23 cellular contexts compared by ENCODE assay signal in genomic region chr4:75118739-75119138, GRCh38.
"Had no signal": no experiment of that assay in that cellular context is flagged by ENCODE, and none has a peak within 500 bp of the region (broad histone marks: within the 10 kb centered on the region; RNA-seq: fewer than 3 reads in every experiment).

No MANE protein-coding gene starts in this region.

- H3K27ac ChIP-seq: neutrophil, ovary, parathyroid adenoma, psoas muscle, skin epidermis, spleen, stomach, suprapubic skin, testis, tibial artery, transverse colon, upper lobe of right lung, uterus had no signal

- H3K9me3 ChIP-seq: neutrophil, psoas muscle, suprapubic skin, testis, upper lobe of right lung had no signal

- DNase-seq: naive B cell; naive thymus-derived CD8-positive, alpha-beta T cell; nephron progenitor cell; ovary; psoas muscle; right cardiac atrium; spleen; stimulated activated CD4-positive, alpha-beta T cell treated with anti-CD3 and anti-CD28 coated beads, Interleukin-12 subunit alpha, Interleukin-12 subunit beta, amount 100 ng/mL, for 4 hours; stimulated activated CD4-positive, alpha-beta T cell treated with anti-CD3 and anti-CD28 coated beads, Interleukin-1b, Interleukin-23, amount 100 ng/mL, for 48 hours; stimulated activated CD4-positive, alpha-beta T cell treated with anti-CD3 and anti-CD28 coated beads, Interleukin-4, amount 100 ng/mL, for 1 hour; stimulated activated naive B cell treated with anti-CD40 and anti-IgM and Interleukin-4, amounts not matched to agents 10 μg/mL and 1 μg/mL and 100 μg/mL, for 72 hours; stimulated activated naive CD4-positive, alpha-beta T cell treated with Interleukin-2 at 50 U/mL for 16 hours; stomach; tibial artery; upper lobe of right lung; uterus had no signal

- H3K4me3 ChIP-seq: ovary, psoas muscle, skin epidermis, smooth muscle cell, spleen, stomach, suprapubic skin, testis, tibial artery, transverse colon, upper lobe of right lung, uterus had no signal

- H3K79me2 ChIP-seq: parathyroid adenoma had no signal

- H3K27me3 ChIP-seq: neutrophil, ovary, spleen, stomach, suprapubic skin, testis, tibial artery, transverse colon, upper lobe of right lung, uterus had no signal

- H2AFZ ChIP-seq: parathyroid adenoma had no signal

- H3K4me1 ChIP-seq: parathyroid adenoma, psoas muscle, spleen, stomach, suprapubic skin, testis, tibial artery, transverse colon, upper lobe of right lung, uterus had no signal

- H3K4me2 ChIP-seq: smooth muscle cell had no signal

- H3K36me3 ChIP-seq: neutrophil, ovary, spleen, stomach, suprapubic skin, tibial artery, transverse colon, upper lobe of right lung, uterus had no signal
